In the genomic region with DNA sequence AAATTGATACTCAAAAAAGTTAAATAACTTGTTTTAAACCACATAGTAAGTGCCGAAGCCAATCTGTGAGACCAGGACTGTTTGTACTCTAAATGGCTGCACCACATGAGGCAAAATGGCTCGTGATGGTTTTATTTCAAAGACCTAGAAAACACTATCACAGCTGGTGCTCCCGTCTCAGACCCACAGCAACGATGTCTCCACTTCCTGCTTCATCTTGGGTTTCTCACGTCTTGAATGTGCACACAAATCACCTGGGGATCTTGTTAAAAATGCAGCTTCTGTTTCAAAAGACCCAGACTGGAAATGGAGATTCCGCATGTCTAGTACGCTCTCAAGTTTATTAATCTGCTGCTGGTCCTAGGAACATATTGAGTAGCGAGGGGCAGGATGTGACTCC, we compare ENCODE assay signal across 1 cellular context.
TF ChIP-seq lines count a peak whose summit lies in the region.

No MANE protein-coding gene starts in this region.

TF ChIP-seq in H1, 55 proteins besides CTCF, POLR2A, EP300 and RAD21:
- TF ChIP-seq GTF2F1 (IDR thresholded peaks at IDR 0.05; ENCODE audit: borderline replicate concordance, low read depth, low read length) (no peak), CHD1 (IDR thresholded peaks at IDR 0.05; ENCODE audit: low read depth, low read length) (no peak), ATF3 (IDR thresholded peaks at IDR 0.05; ENCODE audit: insufficient read depth, low read depth, low read length) (no peak), CTBP2 (IDR thresholded peaks at IDR 0.05; ENCODE audit: borderline replicate concordance, insufficient read depth, insufficient read length, low read length) (no peak), NRF1 (IDR thresholded peaks at IDR 0.05; ENCODE audit: low read depth, low read length) (no peak), KDM1A (IDR thresholded peaks at IDR 0.05; ENCODE audit: borderline replicate concordance, low read length) (no peak)
